1 cellular context compared by ENCODE assay signal in genomic region chr12:47779301-47779942, GRCh38.
A peak's percentile ranks its signal among the peaks of the same experiment; 100 is the strongest.
TF ChIP-seq lines count a peak whose summit lies in the region.

No MANE protein-coding gene starts in this region.

TF ChIP-seq in K562, 482 proteins besides CTCF, POLR2A, EP300 and RAD21 (continued from another document):
- TF ChIP-seq ZNF511 (CRISPR knock-in tag; IDR thresholded peaks at IDR 0.05) (no peak), HMBOX1 (IDR thresholded peaks at IDR 0.05) (peak; percentile 44; the same call in 1 of the 2 replicates), ZNF384 (IDR thresholded peaks at IDR 0.05; ENCODE audit: low read depth, low read length) (no peak), ZNF644 (tag; IDR thresholded peaks at IDR 0.05; ENCODE audit: low read depth) (no peak), CREM (IDR thresholded peaks at IDR 0.05; ENCODE audit: low read depth) (0 out of 2 replicates have a peak, but pooled peaks have one; percentile 31), RFX1 (IDR thresholded peaks at IDR 0.05) (no peak), PHF8 (IDR thresholded peaks at IDR 0.05; ENCODE audit: borderline replicate concordance, low read length) (no peak), ZNF24 (IDR thresholded peaks at IDR 0.05) (0 out of 2 replicates have a peak, but pooled peaks have one; percentile 7), ZNF785 (CRISPR knock-in tag; IDR thresholded peaks at IDR 0.05) (no peak), ESRRA (IDR thresholded peaks at IDR 0.05; ENCODE audit: borderline replicate concordance, low read depth) (no peak), REST (CRISPR knock-in tag; IDR thresholded peaks at IDR 0.05; ENCODE audit: low read depth) (no peak), ZBTB33 (CRISPR knock-in tag; IDR thresholded peaks at IDR 0.05) (peak; percentile 45; the same call in 1 of the 2 replicates), PTRF (tag; IDR thresholded peaks at IDR 0.05) (no peak), ZNF146 (CRISPR knock-in tag; IDR thresholded peaks at IDR 0.05; ENCODE audit: unreplicated experiment) (no peak), ZNF696 (CRISPR knock-in tag; conservative IDR thresholded peaks at IDR 0.05) (no peak), HBP1 (CRISPR knock-in tag; IDR thresholded peaks at IDR 0.05) (no peak), PURB (CRISPR knock-in tag; IDR thresholded peaks at IDR 0.05; ENCODE audit: low read depth) (no peak), ZNF561 (CRISPR knock-in tag; conservative IDR thresholded peaks at IDR 0.05) (no peak), FOXK1 (CRISPR knock-in tag; IDR thresholded peaks at IDR 0.05; ENCODE audit: borderline replicate concordance) (no peak)
